Comparison of ENCODE assay signal across 19 cellular contexts in the genomic region with DNA sequence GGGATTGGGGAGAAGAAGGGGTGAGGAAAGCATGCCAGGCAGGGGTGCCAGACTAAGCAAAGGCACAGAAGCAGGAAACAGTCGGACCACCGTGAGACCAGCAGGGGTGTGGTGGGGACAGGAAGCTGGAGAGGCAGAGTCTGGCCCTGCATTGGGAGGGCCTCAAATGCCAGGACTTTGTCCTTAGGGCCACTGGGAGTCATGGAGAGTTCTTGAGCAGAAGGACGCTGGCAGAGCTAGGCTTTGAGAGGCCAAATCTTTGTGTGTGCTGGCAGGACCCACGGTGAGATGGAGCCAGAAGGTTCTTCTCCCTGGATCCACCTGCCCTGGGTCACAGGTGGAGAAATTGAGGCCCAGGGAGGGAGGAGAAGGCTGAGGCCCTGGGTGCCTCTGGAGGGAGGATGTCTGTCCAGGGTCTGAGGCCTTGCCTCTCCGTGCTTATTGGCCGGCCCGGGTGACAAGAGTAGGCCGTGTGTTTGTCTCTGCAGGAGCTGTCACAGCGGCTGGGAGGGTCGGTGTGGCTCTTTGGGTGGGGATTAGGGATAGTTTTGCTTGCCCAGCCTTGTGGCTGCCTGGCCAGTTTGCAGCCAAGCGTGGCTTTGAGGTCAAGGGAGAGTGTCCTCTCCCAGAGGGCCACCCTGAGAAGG. TPM values are rescaled to one million over a fixed set of nuclear protein-coding genes. Genes with fewer than 3 reads are reported as not detected.
DNase-seq lines count a peak whose midpoint lies in the region; ATAC-seq, FAIRE-seq and TF ChIP-seq lines count a peak whose summit lies in the region.
"Had no signal": no experiment of that assay in that cellular context is flagged by ENCODE, and none has a peak within 500 bp of the region (broad histone marks: within the 10 kb centered on the region; RNA-seq: fewer than 3 reads in every experiment).

No MANE protein-coding gene starts in this region.

- no peaks in the 10 kb centered on the region for H3K9me3 Mint-ChIP-seq in activated CD8-positive, alpha-beta T cell treated with anti-CD3 and anti-CD28 coated beads, Interleukin-2, amount 10 ng/mL, durations not matched to agents 7 days and 5 days (ENCODE audit: insufficient read depth)
- H3K9me3 Mint-ChIP-seq in activated CD8-positive, alpha-beta T cell treated with anti-CD3 and anti-CD28 coated beads for 36 hours: no peaks in the 10 kb centered on the region
- no peaks in the 10 kb centered on the region for H3K9me3 Mint-ChIP-seq in naive B cell
- H3K9me3 Mint-ChIP-seq: neural crest cell had no signal

- H3K79me2 ChIP-seq in K562 (ENCODE audit: control insufficient read depth, insufficient read depth, low read length): no peaks in the 10 kb centered on the region

- no peak for DNase-seq in activated CD8-positive, alpha-beta T cell treated with anti-CD3 and anti-CD28 coated beads, Interleukin-2, amount 10 ng/mL, durations not matched to agents 7 days and 5 days
- DNase-seq in activated CD8-positive, alpha-beta T cell treated with anti-CD3 and anti-CD28 coated beads for 36 hours: no peak
- DNase-seq in K562 (ENCODE audit: extremely low read depth in 1 of 4, low spot score in 3 of 4) (no peak), naive B cell (no peak), testis (no peak), NCI-H82 treated with DMSO at 0.1 percent for 48 hours (lab: John Stamatoyannopoulos, UW; ENCODE audit: unreplicated experiment) (no peak), dedifferentiated amniotic fluid mesenchymal stem cell (ENCODE audit: extremely low spot score) (no peak), medulla oblongata (ENCODE audit: extremely low spot score) (no peak)
- DNase-seq: activated naive CD4-positive, alpha-beta T cell treated with Interleukin-2 at 50 U/mL for 16 hours; effector CD8-positive, alpha-beta T cell; left lung; NCI-H1105 treated with DMSO at 0.1 percent for 48 hours; SHP77; stimulated activated naive CD8-positive, alpha-beta T cell treated with anti-CD3 and anti-CD28 coated beads, Interleukin-15, Interleukin-2, amounts not matched to agents 100 U/mL and 50 U/mL, for 24 hours had no signal

- no peaks in the 10 kb centered on the region for H3K27me3 ChIP-seq in K562 (ENCODE audit: control insufficient read depth in 2 of 2, insufficient read depth in 2 of 2, low read length in 2 of 2)
- H3K27me3 ChIP-seq in testis: no peaks in the 10 kb centered on the region
- H3K27me3 ChIP-seq: breast epithelium, left lung had no signal

- peak overlapping the region; percentile 42; the same call in 1 of the 3 replicates for H3K27ac ChIP-seq in K562 (ENCODE audit: extremely low read depth, low read depth, low read length)
- peak overlapping the region; percentile 88 to 93 for H3K27ac ChIP-seq in testis

- H3K4me1 ChIP-seq in K562 (replicated peaks in 1 of 2; ENCODE audit: control insufficient read depth in 2 of 2, insufficient read depth in 2 of 2, low read length in 2 of 2) (peaks cover 31 to 62% of the 10 kb centered on the region in 2 experiments), testis (peaks cover 52% of the 10 kb centered on the region)
- H3K4me1 ChIP-seq: breast epithelium, HAP-1 had no signal

- no peak for FAIRE-seq in K562 (lab: Jason Lieb, UNC)
- FAIRE-seq: A204.1, G401.6 had no signal

- H3K4me2 ChIP-seq in K562 (ENCODE audit: insufficient read depth, low read length): no peak overlapping the region

- intact Hi-C loops in activated CD8-positive, alpha-beta T cell treated with anti-CD3 and anti-CD28 coated beads for 36 hours (cut with micrococcal nuclease): no loop called here
- intact Hi-C loops in K562 (cut with micrococcal nuclease) (no loop called here), testis (cut with DNase I; ENCODE audit: low total_unique reads) (no loop called here)

- WGBS in K562 (ENCODE audit: insufficient coverage, low coverage, missing lambda C conversion rate): 56% methylated on average over 11 of the region's 11 CpGs
- 45 to 74% methylated on average over 3 to 11 of the region's 11 CpGs for WGBS in testis, 2 donors

- in situ Hi-C loops in K562 (cut with MboI): no loop called here

- H3K9ac ChIP-seq in K562 (ENCODE audit: insufficient read depth in 1 of 2, low read depth in 2 of 2, low read length in 2 of 2): peak overlapping the region; percentile 35 to 72; a peak in 3 of 4 replicates

- POLR2A ChIA-PET in activated CD8-positive, alpha-beta T cell treated with anti-CD3 and anti-CD28 coated beads, Interleukin-2, amount 10 ng/mL, durations not matched to agents 7 days and 5 days (lab: Charles Lee): no interaction called here
- POLR2A ChIA-PET in activated CD8-positive, alpha-beta T cell treated with anti-CD3 and anti-CD28 coated beads for 36 hours (lab: Charles Lee): interaction anchor here (0.9 to 2.8 kb wide), 5 partner anchors 9 to 298 kb away, joined by 3 to 8 read pairs (median 3); no protein-coding TSS in a partner anchor
- POLR2A ChIA-PET in K562 (lab: Yijun Ruan, JAX): interaction anchor here (0.6 to 1.6 kb wide), 5 partner anchors 9 to 345 kb away, joined by 3 to 5 read pairs (median 3); no protein-coding TSS in a partner anchor

- H3K4me1 Mint-ChIP-seq in activated CD8-positive, alpha-beta T cell treated with anti-CD3 and anti-CD28 coated beads, Interleukin-2, amount 10 ng/mL, durations not matched to agents 7 days and 5 days (ENCODE audit: low read depth): peaks cover 53% of the 10 kb centered on the region
- H3K4me1 Mint-ChIP-seq in activated CD8-positive, alpha-beta T cell treated with anti-CD3 and anti-CD28 coated beads for 36 hours (ENCODE audit: low read depth): peaks cover 26% of the 10 kb centered on the region
- H3K4me1 Mint-ChIP-seq in naive B cell: peaks cover 37 to 70% (median 60%) of the 10 kb centered on the region in 3 donors

- H3K9me3 ChIP-seq in K562 (replicated peaks; ENCODE audit: control insufficient read depth, insufficient read depth, low read depth, low read length): no peaks in the 10 kb centered on the region
- no peaks in the 10 kb centered on the region for H3K9me3 ChIP-seq in testis
- H3K9me3 ChIP-seq: breast epithelium, HAP-1, left lung had no signal

- ATAC-seq in activated CD8-positive, alpha-beta T cell treated with anti-CD3 and anti-CD28 coated beads, Interleukin-2, amount 10 ng/mL, durations not matched to agents 7 days and 5 days: no peak
- no peak for ATAC-seq in activated CD8-positive, alpha-beta T cell treated with anti-CD3 and anti-CD28 coated beads for 36 hours
- ATAC-seq in K562: peak; percentile 46
- no peak for ATAC-seq in naive B cell (ENCODE audit: low read depth in 2 of 2)
- ATAC-seq: left lung; stimulated activated naive CD8-positive, alpha-beta T cell treated with anti-CD3 and anti-CD28 coated beads, Interleukin-15, Interleukin-2, amounts not matched to agents 100 U/mL and 50 U/mL, for 24 hours had no signal

- TF ChIP-seq EP300 in K562 (IDR thresholded peaks at IDR 0.05; ENCODE audit: low read length): no peak

- no peak overlapping the region for H3K4me3 ChIP-seq in K562
- H3K4me3 ChIP-seq in testis: no peak overlapping the region
- H3K4me3 ChIP-seq: breast epithelium, HAP-1, left lung had no signal

- no peaks in the 10 kb centered on the region for H3K27me3 Mint-ChIP-seq in activated CD8-positive, alpha-beta T cell treated with anti-CD3 and anti-CD28 coated beads, Interleukin-2, amount 10 ng/mL, durations not matched to agents 7 days and 5 days (ENCODE audit: low read depth)
- no peaks in the 10 kb centered on the region for H3K27me3 Mint-ChIP-seq in activated CD8-positive, alpha-beta T cell treated with anti-CD3 and anti-CD28 coated beads for 36 hours
- H3K27me3 Mint-ChIP-seq in naive B cell: no peaks in the 10 kb centered on the region

- CTCF ChIA-PET in activated CD8-positive, alpha-beta T cell treated with anti-CD3 and anti-CD28 coated beads, Interleukin-2, amount 10 ng/mL, durations not matched to agents 7 days and 5 days (lab: Charles Lee): interaction anchor here (1.0 to 4.8 kb wide), 3 partner anchors 13 to 66 kb away, joined by 3 to 49 read pairs (median 5); no protein-coding TSS in a partner anchor
- CTCF ChIA-PET in activated CD8-positive, alpha-beta T cell treated with anti-CD3 and anti-CD28 coated beads for 36 hours (lab: Charles Lee): interaction anchor here (1.4 to 9.2 kb wide), 4 partner anchors 11 to 121 kb away, joined by 3 to 107 read pairs (median 6); a partner anchor contains a TSS
- CTCF ChIA-PET in K562 (lab: Yijun Ruan, JAX; ENCODE audit: low intra/inter-chr PET ratio): no interaction called here

- BruUV-seq in K562 (replicated peaks; lab: Mats Ljungman, UMichigan): no TSS peak

- peak overlapping the region; percentile 16 for H3K27ac Mint-ChIP-seq in activated CD8-positive, alpha-beta T cell treated with anti-CD3 and anti-CD28 coated beads, Interleukin-2, amount 10 ng/mL, durations not matched to agents 7 days and 5 days
- no peak overlapping the region for H3K27ac Mint-ChIP-seq in activated CD8-positive, alpha-beta T cell treated with anti-CD3 and anti-CD28 coated beads for 36 hours
- peak overlapping the region in 4 of 6 donors; percentile 69 to 95 (median 78) for H3K27ac Mint-ChIP-seq in naive B cell

- TF ChIP-seq POLR2A in K562 (conservative IDR thresholded peaks at IDR 0.05) (no peak), testis (IDR thresholded peaks at IDR 0.05) (no peak)

- no peaks in the 10 kb centered on the region for H4K20me1 ChIP-seq in K562 (replicated peaks; ENCODE audit: control insufficient read depth, insufficient read depth, low read length)

- peaks cover 13% of the 10 kb centered on the region for H3K36me3 Mint-ChIP-seq in activated CD8-positive, alpha-beta T cell treated with anti-CD3 and anti-CD28 coated beads, Interleukin-2, amount 10 ng/mL, durations not matched to agents 7 days and 5 days (ENCODE audit: low read depth)
- H3K36me3 Mint-ChIP-seq in activated CD8-positive, alpha-beta T cell treated with anti-CD3 and anti-CD28 coated beads for 36 hours (ENCODE audit: low read depth): peaks cover 4% of the 10 kb centered on the region
- H3K36me3 Mint-ChIP-seq in naive B cell: no peaks in the 10 kb centered on the region

- H3K36me3 ChIP-seq in K562 (ENCODE audit: control insufficient read depth, insufficient read depth, low read length) (no peaks in the 10 kb centered on the region), testis (ENCODE audit: low read depth, missing control alignments) (no peaks in the 10 kb centered on the region)
- H3K36me3 ChIP-seq: breast epithelium, HAP-1 had no signal

- no peak overlapping the region for H3K4me3 Mint-ChIP-seq in activated CD8-positive, alpha-beta T cell treated with anti-CD3 and anti-CD28 coated beads, Interleukin-2, amount 10 ng/mL, durations not matched to agents 7 days and 5 days
- H3K4me3 Mint-ChIP-seq in activated CD8-positive, alpha-beta T cell treated with anti-CD3 and anti-CD28 coated beads for 36 hours: no peak overlapping the region
- peak overlapping the region in 6 of 8 donors; percentile 12 to 95 (median 52) for H3K4me3 Mint-ChIP-seq in naive B cell
- H3K4me3 Mint-ChIP-seq: neural crest cell had no signal

- H2AFZ ChIP-seq in K562 (ENCODE audit: low read depth, low read length): peak overlapping the region; percentile 79

- peaks cover 5% of the 10 kb centered on the region for H3K9me1 ChIP-seq in K562 (ENCODE audit: control insufficient read depth, insufficient read depth, low read length)

- TF ChIP-seq RAD21 in K562 (CRISPR knock-in tag; conservative IDR thresholded peaks at IDR 0.05 in 1 of 2, IDR thresholded peaks at IDR 0.05 in 1 of 2): no peak

- no peak for TF ChIP-seq CTCF in activated CD8-positive, alpha-beta T cell treated with anti-CD3 and anti-CD28 coated beads for 36 hours (IDR thresholded peaks at IDR 0.05)
- TF ChIP-seq CTCF in K562 (IDR thresholded peaks at IDR 0.05 in 2 of 3, conservative IDR thresholded peaks at IDR 0.05 in 1 of 3; ENCODE audit: insufficient read depth in 2 of 3, low read depth in 1 of 3, low read length in 3 of 3) (no peak), testis (IDR thresholded peaks at IDR 0.05) (no peak)

RNA-seq across cellular contexts. Expression of a gene that starts 1.8 kb away (rescaled TPM):
- 10 to 100 TPM; 22.9 to 24.3 TPM for total RNA-seq in activated CD8-positive, alpha-beta T cell treated with anti-CD3 and anti-CD28 coated beads, Interleukin-2, amount 10 ng/mL, durations not matched to agents 7 days and 5 days
- 10 to 100 TPM; 14.2 to 15.0 TPM for total RNA-seq in activated CD8-positive, alpha-beta T cell treated with anti-CD3 and anti-CD28 coated beads for 36 hours
- 0.51 and 0.69 TPM in 2 replicates for total RNA-seq in K562 (2011; cell fraction: chromatin; rRNA removed; ENCODE audit: low replicate concordance)
- 0.50 and 1.1 TPM in 2 replicates for total RNA-seq in K562 (2011; cell fraction: nucleolus; rRNA removed)
- total RNA-seq in K562 (2011; cell fraction: nucleoplasm; rRNA removed): not detected in 2 replicates
- total RNA-seq in K562 (2014; rRNA removed) (0.16 and 0.23 TPM in 2 replicates), K562 (2014; rRNA removed; fragmentation: Illumina TruSeq; extraction: Trizol) (0.07 TPM in 1 of 2 replicates, not detected in the other), K562 (2015; rRNA removed; fragmentation: Illumina TruSeq; extraction: Trizol) (0.04 TPM in 1 of 2 replicates, not detected in the other), K562 (2021) (0.40 and 0.51 TPM in 2 replicates), testis (100 to 1,000 TPM; 132 to 214 TPM)
- polyA plus RNA-seq in K562 (2011; rRNA removed) (0.14 and 0.27 TPM in 2 replicates), K562 (2014; fragmentation: Illumina TruSeq; extraction: Trizol) (0.24 and 0.28 TPM in 2 replicates), K562 (2014; fragmentation: Nextera tagmentation; extraction: Ambion mirVana) (under 1 TPM in 1 of 2 experiments, not detected in 1; 0.13 TPM), K562 (2014; rRNA removed) (0.13 TPM in 1 of 2 replicates, not detected in the other), naive B cell (ENCODE audit: low read depth in 6 of 6) (1 to 10 TPM in 5 of 6 donors, not detected in 1; 3.5 to 8.2 (median 5.8) TPM), testis (ENCODE audit: insufficient read depth, low read depth, low replicate concordance) (144 TPM)
- polyA plus RNA-seq in K562 (2011; cell fraction: cytosol; rRNA removed): 0.19 TPM in 2 replicates
- 0.21 and 0.33 TPM in 2 replicates for polyA plus RNA-seq in K562 (2011; cell fraction: nucleus; rRNA removed)
- 0.73 and 1.6 TPM in 2 replicates for polyA plus RNA-seq in K562 (2012)
- polyA minus RNA-seq in K562 (2011; rRNA and poly(A)+ RNA removed): 0.06 TPM in 1 of 2 replicates, not detected in the other
- 0.64 TPM in 1 of 2 replicates, not detected in the other for polyA minus RNA-seq in K562 (2011; cell fraction: cytosol; rRNA and poly(A)+ RNA removed)
- polyA minus RNA-seq in K562 (2011; cell fraction: nucleus; rRNA and poly(A)+ RNA removed): not detected in 2 replicates

RNA-seq across cellular contexts. Expression of a gene that starts 21.3 kb away (rescaled TPM):
- total RNA-seq in activated CD8-positive, alpha-beta T cell treated with anti-CD3 and anti-CD28 coated beads, Interleukin-2, amount 10 ng/mL, durations not matched to agents 7 days and 5 days: 10 to 100 TPM; 22.4 to 30.4 TPM
- 10 to 100 TPM; 12.1 to 14.8 TPM for total RNA-seq in activated CD8-positive, alpha-beta T cell treated with anti-CD3 and anti-CD28 coated beads for 36 hours
- 1.9 and 7.3 TPM in 2 replicates for total RNA-seq in K562 (2011; cell fraction: chromatin; rRNA removed; ENCODE audit: low replicate concordance)
- 7.1 and 11.2 TPM in 2 replicates for total RNA-seq in K562 (2011; cell fraction: nucleolus; rRNA removed)
- 3.7 and 5.5 TPM in 2 replicates for total RNA-seq in K562 (2011; cell fraction: nucleoplasm; rRNA removed)
- total RNA-seq in K562 (2014; rRNA removed) (33.2 and 56.5 TPM in 2 replicates), K562 (2014; rRNA removed; fragmentation: Illumina TruSeq; extraction: Trizol) (15.1 and 22.6 TPM in 2 replicates), K562 (2015; rRNA removed; fragmentation: Illumina TruSeq; extraction: Trizol) (38.7 and 39.0 TPM in 2 replicates), K562 (2021) (67.6 and 71.8 TPM in 2 replicates), testis (100 to 1,000 TPM in 1 of 2 donors, 10 to 100 TPM in 1; 86.7 to 103 TPM)
- polyA plus RNA-seq in K562 (2011; rRNA removed) (37.2 and 44.6 TPM in 2 replicates), K562 (2014; fragmentation: Illumina TruSeq; extraction: Trizol) (68.8 and 76.7 TPM in 2 replicates), K562 (2014; fragmentation: Nextera tagmentation; extraction: Ambion mirVana) (10 to 100 TPM; 10.1 to 38.9 TPM), K562 (2014; rRNA removed) (58.1 and 73.2 TPM in 2 replicates), naive B cell (ENCODE audit: low read depth in 6 of 6) (not detected), testis (ENCODE audit: insufficient read depth, low read depth, low replicate concordance) (154 TPM)
- polyA plus RNA-seq in K562 (2011; cell fraction: cytosol; rRNA removed): 48.4 and 109 TPM in 2 replicates
- 29.2 and 57.2 TPM in 2 replicates for polyA plus RNA-seq in K562 (2011; cell fraction: nucleus; rRNA removed)
- 69.4 and 83.0 TPM in 2 replicates for polyA plus RNA-seq in K562 (2012)
- polyA minus RNA-seq in K562 (2011; rRNA and poly(A)+ RNA removed): 10.3 and 14.5 TPM in 2 replicates
- polyA minus RNA-seq in K562 (2011; cell fraction: cytosol; rRNA and poly(A)+ RNA removed): 11.4 and 13.5 TPM in 2 replicates
- 1.2 and 2.1 TPM in 2 replicates for polyA minus RNA-seq in K562 (2011; cell fraction: nucleus; rRNA and poly(A)+ RNA removed)

RNA-seq across cellular contexts. Expression of a gene that starts 43.2 kb away (rescaled TPM):
- 10 to 100 TPM; 68.6 to 77.6 TPM for total RNA-seq in activated CD8-positive, alpha-beta T cell treated with anti-CD3 and anti-CD28 coated beads, Interleukin-2, amount 10 ng/mL, durations not matched to agents 7 days and 5 days
- 10 to 100 TPM; 36.9 to 38.8 TPM for total RNA-seq in activated CD8-positive, alpha-beta T cell treated with anti-CD3 and anti-CD28 coated beads for 36 hours
- total RNA-seq in K562 (2011; cell fraction: chromatin; rRNA removed; ENCODE audit: low replicate concordance): 18.9 and 41.8 TPM in 2 replicates
- 25.3 and 31.9 TPM in 2 replicates for total RNA-seq in K562 (2011; cell fraction: nucleolus; rRNA removed)
- 19.5 and 22.4 TPM in 2 replicates for total RNA-seq in K562 (2011; cell fraction: nucleoplasm; rRNA removed)
- total RNA-seq in K562 (2014; rRNA removed) (13.0 and 16.0 TPM in 2 replicates), K562 (2014; rRNA removed; fragmentation: Illumina TruSeq; extraction: Trizol) (6.4 and 8.2 TPM in 2 replicates), K562 (2015; rRNA removed; fragmentation: Illumina TruSeq; extraction: Trizol) (16.8 and 17.0 TPM in 2 replicates), K562 (2021) (17.3 and 18.7 TPM in 2 replicates), testis (10 to 100 TPM; 46.3 to 70.3 TPM)
- polyA plus RNA-seq in K562 (2011; rRNA removed) (23.0 and 23.7 TPM in 2 replicates), K562 (2014; fragmentation: Illumina TruSeq; extraction: Trizol) (14.5 and 15.6 TPM in 2 replicates), K562 (2014; fragmentation: Nextera tagmentation; extraction: Ambion mirVana) (under 1 TPM; 0.13 to 0.20 TPM), K562 (2014; rRNA removed) (16.4 and 19.0 TPM in 2 replicates), naive B cell (ENCODE audit: low read depth in 6 of 6) (10 to 100 TPM; 17.2 to 27.8 (median 19.8) TPM), testis (ENCODE audit: insufficient read depth, low read depth, low replicate concordance) (43.0 TPM)
- 30.5 and 46.9 TPM in 2 replicates for polyA plus RNA-seq in K562 (2011; cell fraction: cytosol; rRNA removed)
- 51.3 and 78.0 TPM in 2 replicates for polyA plus RNA-seq in K562 (2011; cell fraction: nucleus; rRNA removed)
- polyA plus RNA-seq in K562 (2012): 13.2 and 13.7 TPM in 2 replicates
- 5.5 and 6.3 TPM in 2 replicates for polyA minus RNA-seq in K562 (2011; rRNA and poly(A)+ RNA removed)
- polyA minus RNA-seq in K562 (2011; cell fraction: cytosol; rRNA and poly(A)+ RNA removed): 3.5 and 5.2 TPM in 2 replicates
- polyA minus RNA-seq in K562 (2011; cell fraction: nucleus; rRNA and poly(A)+ RNA removed): 10.4 and 11.2 TPM in 2 replicates

RNA-seq across cellular contexts. Expression of a gene that starts 53.5 kb away (rescaled TPM):
- total RNA-seq in activated CD8-positive, alpha-beta T cell treated with anti-CD3 and anti-CD28 coated beads, Interleukin-2, amount 10 ng/mL, durations not matched to agents 7 days and 5 days: 10 to 100 TPM; 91.5 to 98.3 TPM
- total RNA-seq in activated CD8-positive, alpha-beta T cell treated with anti-CD3 and anti-CD28 coated beads for 36 hours: 10 to 100 TPM; 79.8 to 80.4 TPM
- total RNA-seq in K562 (2011; cell fraction: chromatin; rRNA removed; ENCODE audit: low replicate concordance): 82.8 and 192 TPM in 2 replicates
- total RNA-seq in K562 (2011; cell fraction: nucleolus; rRNA removed): 117 and 131 TPM in 2 replicates
- 76.6 and 93.6 TPM in 2 replicates for total RNA-seq in K562 (2011; cell fraction: nucleoplasm; rRNA removed)
- 77.1 and 91.1 TPM in 2 replicates for total RNA-seq in K562 (2014; rRNA removed)
- total RNA-seq in K562 (2014; rRNA removed; fragmentation: Illumina TruSeq; extraction: Trizol): 19.7 and 32.6 TPM in 2 replicates
- total RNA-seq in K562 (2015; rRNA removed; fragmentation: Illumina TruSeq; extraction: Trizol): 52.9 and 54.0 TPM in 2 replicates
- total RNA-seq in K562 (2021): 85.1 and 90.2 TPM in 2 replicates
- 59.2 and 65.5 TPM in 2 replicates for polyA plus RNA-seq in K562 (2011; rRNA removed)
- polyA plus RNA-seq in K562 (2011; cell fraction: cytosol; rRNA removed): 77.6 and 147 TPM in 2 replicates
- 83.8 and 119 TPM in 2 replicates for polyA plus RNA-seq in K562 (2011; cell fraction: nucleus; rRNA removed)
- 59.3 and 62.8 TPM in 2 replicates for polyA plus RNA-seq in K562 (2012)
- 86.4 and 87.8 TPM in 2 replicates for polyA plus RNA-seq in K562 (2014; fragmentation: Illumina TruSeq; extraction: Trizol)
- polyA plus RNA-seq in K562 (2014; fragmentation: Nextera tagmentation; extraction: Ambion mirVana): 1 to 10 TPM in 1 of 2 experiments, under 1 TPM in 1; 0.84 to 2.0 TPM
- 61.4 and 63.1 TPM in 2 replicates for polyA plus RNA-seq in K562 (2014; rRNA removed)
- polyA minus RNA-seq in K562 (2011; rRNA and poly(A)+ RNA removed): 31.3 and 52.3 TPM in 2 replicates
- 47.3 and 50.9 TPM in 2 replicates for polyA minus RNA-seq in K562 (2011; cell fraction: cytosol; rRNA and poly(A)+ RNA removed)
- 28.5 and 31.4 TPM in 2 replicates for polyA minus RNA-seq in K562 (2011; cell fraction: nucleus; rRNA and poly(A)+ RNA removed)
- 10 to 100 TPM; 52.2 to 78.0 (median 59.1) TPM for polyA plus RNA-seq in naive B cell (ENCODE audit: low read depth in 6 of 6)
- 100 to 1,000 TPM in 1 of 2 donors, 10 to 100 TPM in 1; 99.3 to 105 TPM for total RNA-seq in testis
- 37.9 TPM for polyA plus RNA-seq in testis (ENCODE audit: insufficient read depth, low read depth, low replicate concordance)

Comparison
In these comparisons a context has a peak if more than half of its experiments do, and no peak if none do; other contexts are left out.
1. H3K4me3 Mint-ChIP-seq: peak in naive B cell (6 of 8); none in activated CD8-positive, alpha-beta T cell treated with anti-CD3 and anti-CD28 coated beads, Interleukin-2, amount 10 ng/mL, durations not matched to agents 7 days and 5 days (single experiment) and activated CD8-positive, alpha-beta T cell treated with anti-CD3 and anti-CD28 coated beads for 36 hours (single experiment).
2. RNA of a gene that starts 1.8 kb away (total RNA-seq): 132 to 214 TPM in testis, 22.9 to 24.3 TPM in activated CD8-positive, alpha-beta T cell treated with anti-CD3 and anti-CD28 coated beads, Interleukin-2, amount 10 ng/mL, durations not matched to agents 7 days and 5 days and 14.2 to 15.0 TPM in activated CD8-positive, alpha-beta T cell treated with anti-CD3 and anti-CD28 coated beads for 36 hours; 0.04 to 1.1 TPM in K562; every median in the first group is over 4 times any median in the second.